Comparison of ENCODE assay signal across 17 cellular contexts in genomic region chr17:52147431-52147830, GRCh38. TPM values are rescaled to one million over a fixed set of nuclear protein-coding genes. Genes with fewer than 3 reads are reported as not detected.
DNase-seq lines count a peak whose midpoint lies in the region; ATAC-seq and TF ChIP-seq lines count a peak whose summit lies in the region.
"Had no signal": no experiment of that assay in that cellular context is flagged by ENCODE, and none has a peak within 500 bp of the region (broad histone marks: within the 10 kb centered on the region; RNA-seq: fewer than 3 reads in every experiment).

No MANE protein-coding gene starts in this region.

- peaks cover 9% of the 10 kb centered on the region for H3K4me1 Mint-ChIP-seq in chondrocyte (ENCODE audit: low read depth)

- peaks cover 7% of the 10 kb centered on the region for H3K27me3 Mint-ChIP-seq in chondrocyte (ENCODE audit: low read depth)

- TF ChIP-seq CTCF in chondrocyte (IDR thresholded peaks at IDR 0.05): no peak

- H3K9me3 Mint-ChIP-seq in chondrocyte (ENCODE audit: low read depth): no peaks in the 10 kb centered on the region
- H3K9me3 Mint-ChIP-seq: type B pancreatic cell had no signal

- DNase-seq in DMS 273 (lab: John Stamatoyannopoulos, UW; ENCODE audit: unreplicated experiment) (peak; percentile 19), DMS 273 treated with DMSO at 0.1 percent for 48 hours (lab: John Stamatoyannopoulos, UW) (no peak), chondrocyte (ENCODE audit: low spot score) (no peak), glomerular visceral epithelial cell (ENCODE audit: extremely low spot score) (no peak)
- DNase-seq: amniotic stem cell, dorsolateral prefrontal cortex, foreskin melanocyte, HCEC 1CT, NCI-H2107, posterior cingulate gyrus had no signal

- ATAC-seq in GM19395 (IDR thresholded peaks at IDR 0.05; ENCODE audit: unreplicated experiment) (peak; percentile 56), HG03521 (IDR thresholded peaks at IDR 0.05; ENCODE audit: unreplicated experiment) (peak; percentile 47), GM21526 (IDR thresholded peaks at IDR 0.05; ENCODE audit: low FRiP score, unreplicated experiment) (no peak), GM19324 (IDR thresholded peaks at IDR 0.05; ENCODE audit: low FRiP score, unreplicated experiment) (no peak)
- ATAC-seq: Panc1 had no signal

- no peaks in the 10 kb centered on the region for H3K36me3 Mint-ChIP-seq in chondrocyte (ENCODE audit: low read depth)
- H3K36me3 Mint-ChIP-seq: type B pancreatic cell had no signal

- H3K27ac Mint-ChIP-seq in chondrocyte (ENCODE audit: unreplicated experiment): peak overlapping the region; percentile 18
- H3K27ac Mint-ChIP-seq: type B pancreatic cell had no signal

- no peak overlapping the region for H3K4me3 Mint-ChIP-seq in chondrocyte (ENCODE audit: unreplicated experiment)
- H3K4me3 Mint-ChIP-seq: type B pancreatic cell had no signal

RNA-seq across cellular contexts. Expression of gene CA10, which starts 11.1 kb away (rescaled TPM):
- total RNA-seq in chondrocyte: not detected in 3 replicates
- total RNA-seq: activated CD8-positive, alpha-beta memory T cell treated with anti-CD3 and anti-CD28 coated beads for 36 hours had no signal

Comparison
In these comparisons a context has a peak if more than half of its experiments do, and no peak if none do; other contexts are left out.
1. ATAC-seq: peak in GM19395 (single experiment) and HG03521 (single experiment); none in GM21526 (single experiment) and GM19324 (single experiment).